Comparison of ENCODE assay signal across 8 cellular contexts in genomic region chr16:31094424-31095120, GRCh38. TPM values are rescaled to one million over a fixed set of nuclear protein-coding genes. Genes with fewer than 3 reads are reported as not detected.
DNase-seq lines count a peak whose midpoint lies in the region; ATAC-seq, FAIRE-seq and TF ChIP-seq lines count a peak whose summit lies in the region.

VKORC1 (minus strand) TSS chr16:31094797; CDS start chr16:31094729, 68 bp downstream.

- H3K4me3 ChIP-seq in prostate gland (peak within 1 kb of the TSS; percentile 58 to 60), urinary bladder (ENCODE audit: low read depth, low read length) (peak within 1 kb of the TSS; percentile 72)

- peak; percentile 46; the same call in 1 of the 2 replicates for TF ChIP-seq POLR2A in GM12892 (IDR thresholded peaks at IDR 0.05; ENCODE audit: low read depth, low read length)
- TF ChIP-seq POLR2A in prostate gland (IDR thresholded peaks at IDR 0.05) = peak; percentile 81

- peaks cover 21% of the 10 kb centered on the region for H3K4me1 Mint-ChIP-seq in T-helper 1 cell treated with Interleukin-12 subunit alpha and Interleukin-12 subunit beta and Interleukin-4 antibody, amounts not matched to agents 30 μg/mL and 1 μg/mL, for 36 hours (ENCODE audit: low read depth)

- DNase-seq in GM12892 (ENCODE audit: insufficient read length) (peak; percentile 88), NCI-H146 (lab: John Stamatoyannopoulos, UW) (peak; percentile 99), amniotic stem cell (lab: John Stamatoyannopoulos, UW) (peak; percentile 99), left cardiac atrium (peak; percentile 95), prostate gland (ENCODE audit: low spot score) (peak; percentile 96)

- no peaks in the 10 kb centered on the region for H3K9me3 ChIP-seq in prostate gland

- intact Hi-C loops in left cardiac atrium (cut with DNase I) (loop anchor here in 1 of 2 donors (10.0 kb wide), 1 partner anchor 110 kb away; the partner anchor contains the start of gene HSD3B7), prostate gland (cut with DNase I) (loop anchor here (2.0 to 10.0 kb wide), 3 partner anchors 20 to 110 kb away; partner anchors contain the start of genes HSD3B7, ZNF646 and ZNF668)

- H3K36me3 Mint-ChIP-seq in T-helper 1 cell treated with Interleukin-12 subunit alpha and Interleukin-12 subunit beta and Interleukin-4 antibody, amounts not matched to agents 30 μg/mL and 1 μg/mL, for 36 hours (ENCODE audit: low read depth) = peaks cover 11% of the 10 kb centered on the region

- no peaks in the 10 kb centered on the region for H3K27me3 ChIP-seq in prostate gland (replicated peaks; ENCODE audit: insufficient read depth)

- H3K27me3 Mint-ChIP-seq in T-helper 1 cell treated with Interleukin-12 subunit alpha and Interleukin-12 subunit beta and Interleukin-4 antibody, amounts not matched to agents 30 μg/mL and 1 μg/mL, for 36 hours (ENCODE audit: low read depth) = no peaks in the 10 kb centered on the region

- H3K36me3 ChIP-seq in prostate gland (peaks cover 0 to 3% of the 10 kb centered on the region in 2 donors), urinary bladder (ENCODE audit: insufficient read depth) (peaks cover 2% of the 10 kb centered on the region)

- peak within 1 kb of the TSS; percentile 90 for H3K27ac Mint-ChIP-seq in T-helper 1 cell treated with Interleukin-12 subunit alpha and Interleukin-12 subunit beta and Interleukin-4 antibody, amounts not matched to agents 30 μg/mL and 1 μg/mL, for 36 hours

- under 1% methylated on average over 56 of the region's 69 CpGs for WGBS in prostate gland
- under 1% methylated on average over 69 of the region's 69 CpGs for WGBS in urinary bladder

- H3K9me3 Mint-ChIP-seq in T-helper 1 cell treated with Interleukin-12 subunit alpha and Interleukin-12 subunit beta and Interleukin-4 antibody, amounts not matched to agents 30 μg/mL and 1 μg/mL, for 36 hours = no peaks in the 10 kb centered on the region

- H3K4me3 Mint-ChIP-seq in T-helper 1 cell treated with Interleukin-12 subunit alpha and Interleukin-12 subunit beta and Interleukin-4 antibody, amounts not matched to agents 30 μg/mL and 1 μg/mL, for 36 hours = peak within 1 kb of the TSS; percentile 98

- FAIRE-seq in GM12892 (lab: Jason Lieb, UNC) = peak; percentile 91

- H3K27ac ChIP-seq in prostate gland (peak within 1 kb of the TSS; percentile 82), urinary bladder (ENCODE audit: low read depth) (peak within 1 kb of the TSS; percentile 88)

- TF ChIP-seq CTCF in prostate gland (IDR thresholded peaks at IDR 0.05) = peak in 2 of 4 experiments; percentile 34 to 46

- H3K4me1 ChIP-seq in prostate gland (replicated peaks) (no peaks in the 10 kb centered on the region), urinary bladder (ENCODE audit: insufficient read depth) (peaks cover 2% of the 10 kb centered on the region)

- ATAC-seq in HG02840 (IDR thresholded peaks at IDR 0.05; ENCODE audit: low FRiP score, unreplicated experiment) (peak; percentile 73), left cardiac atrium (peak; percentile 96)

RNA-seq across cellular contexts. Expression of gene VKORC1, which starts in this region (rescaled TPM):
- 78.4 TPM for polyA plus RNA-seq in GM12892 (2012; ENCODE audit: missing spikeins)
- total RNA-seq in left cardiac atrium = 10 to 100 TPM; 47.1 to 53.2 TPM
- total RNA-seq in prostate gland = 100 to 1,000 TPM; 106 to 175 TPM
- total RNA-seq in urinary bladder = 43.8 TPM
- polyA plus RNA-seq in urinary bladder = 210 TPM

Comparison
In these comparisons a context has a peak if more than half of its experiments do, and no peak if none do; other contexts are left out.
1. Peak in every context shown above with its lines: DNase-seq, ATAC-seq, H3K4me3 ChIP-seq and H3K27ac ChIP-seq.